Comparison of ENCODE assay signal across 2 cellular contexts in genomic region chr19:38959618-38960017, GRCh38.
TF ChIP-seq lines count a peak whose summit lies in the region.

No MANE protein-coding gene starts in this region.

TF ChIP-seq in HEK293, 187 proteins besides CTCF, POLR2A, EP300 and RAD21:
- no peak for TF ChIP-seq ZNF2 (tag by site-specific recombination; IDR thresholded peaks at IDR 0.05)
- no peak for TF ChIP-seq SCRT1 (tag by site-specific recombination; IDR thresholded peaks at IDR 0.05; ENCODE audit: borderline replicate concordance)
- no peak for TF ChIP-seq ZNF473 (tag by site-specific recombination; IDR thresholded peaks at IDR 0.05)
- peak; percentile 79; the same call in 1 of the 2 replicates for TF ChIP-seq ZNF311 (tag by site-specific recombination; IDR thresholded peaks at IDR 0.05; ENCODE audit: borderline replicate concordance)
- TF ChIP-seq ZSCAN18 (tag by site-specific recombination; IDR thresholded peaks at IDR 0.05), result no peak
- 0 out of 2 replicates have a peak, but pooled peaks have one; percentile 21 for TF ChIP-seq ZNF157 (tag by site-specific recombination; IDR thresholded peaks at IDR 0.05)
- no peak for TF ChIP-seq ZNF623 (tag by site-specific recombination; IDR thresholded peaks at IDR 0.05)
TF ChIP-seq in HEK293: peak in this region for 2.

TF ChIP-seq in HepG2, 621 proteins besides CTCF, POLR2A, EP300 and RAD21:
- no peak for TF ChIP-seq ZNF747 (CRISPR knock-in tag; IDR thresholded peaks at IDR 0.05; ENCODE audit: borderline replicate concordance)
- TF ChIP-seq SP5 (CRISPR knock-in tag; IDR thresholded peaks at IDR 0.05; ENCODE audit: borderline replicate concordance, low read depth), result no peak
- peak; percentile 41; the same call in 1 of the 2 replicates for TF ChIP-seq SIX1 (CRISPR knock-in tag; IDR thresholded peaks at IDR 0.05; ENCODE audit: borderline replicate concordance)
- no peak for TF ChIP-seq SRY (CRISPR knock-in tag; IDR thresholded peaks at IDR 0.05)
- no peak for TF ChIP-seq MBD4 (IDR thresholded peaks at IDR 0.05; ENCODE audit: borderline replicate concordance, low read length)
- TF ChIP-seq ZNF639 (CRISPR knock-in tag; conservative IDR thresholded peaks at IDR 0.05), result no peak
- peak; percentile 74 for TF ChIP-seq ZNF770 (CRISPR knock-in tag; IDR thresholded peaks at IDR 0.05)
- peak; percentile 20; the same call in 1 of the 2 replicates for TF ChIP-seq ZNF121 (CRISPR knock-in tag; IDR thresholded peaks at IDR 0.05)
- no peak for TF ChIP-seq SETDB1 (CRISPR knock-in tag; IDR thresholded peaks at IDR 0.05; ENCODE audit: borderline replicate concordance)
- TF ChIP-seq MIER2 (CRISPR knock-in tag; IDR thresholded peaks at IDR 0.05), result no peak
- TF ChIP-seq ZBTB43 (CRISPR knock-in tag; conservative IDR thresholded peaks at IDR 0.05), result 0 out of 2 replicates have a peak, but pooled peaks have one; percentile 21
- peak; percentile 79 for TF ChIP-seq TEAD3 (CRISPR knock-in tag; optimal IDR thresholded peaks at IDR 0.05; ENCODE audit: borderline replicate concordance)
- TF ChIP-seq TCF7 (IDR thresholded peaks at IDR 0.05; ENCODE audit: low read depth), result no peak
- TF ChIP-seq MLX (CRISPR knock-in tag; IDR thresholded peaks at IDR 0.05), result no peak
- peak; percentile 22; the same call in 1 of the 2 replicates for TF ChIP-seq HNF4A (CRISPR knock-in tag; IDR thresholded peaks at IDR 0.05)
- TF ChIP-seq ZSCAN9 (CRISPR knock-in tag; IDR thresholded peaks at IDR 0.05; ENCODE audit: borderline replicate concordance), result no peak
- TF ChIP-seq SRSF9 (IDR thresholded peaks at IDR 0.05; ENCODE audit: borderline replicate concordance, insufficient read depth, low read depth, low read length, poor library complexity, severe bottlenecking), result no peak
- peak; percentile 51; the same call in 1 of the 2 replicates for TF ChIP-seq RARA (CRISPR knock-in tag; IDR thresholded peaks at IDR 0.05)
- TF ChIP-seq ZNF33A (CRISPR knock-in tag; IDR thresholded peaks at IDR 0.05; ENCODE audit: borderline replicate concordance), result no peak
- TF ChIP-seq ZNF460 (CRISPR knock-in tag; IDR thresholded peaks at IDR 0.05; ENCODE audit: borderline replicate concordance), result peak; percentile 84
- no peak for TF ChIP-seq ARID2 (CRISPR knock-in tag; IDR thresholded peaks at IDR 0.05; ENCODE audit: borderline replicate concordance)
